8 cellular contexts compared by ENCODE assay signal in the genomic region with DNA sequence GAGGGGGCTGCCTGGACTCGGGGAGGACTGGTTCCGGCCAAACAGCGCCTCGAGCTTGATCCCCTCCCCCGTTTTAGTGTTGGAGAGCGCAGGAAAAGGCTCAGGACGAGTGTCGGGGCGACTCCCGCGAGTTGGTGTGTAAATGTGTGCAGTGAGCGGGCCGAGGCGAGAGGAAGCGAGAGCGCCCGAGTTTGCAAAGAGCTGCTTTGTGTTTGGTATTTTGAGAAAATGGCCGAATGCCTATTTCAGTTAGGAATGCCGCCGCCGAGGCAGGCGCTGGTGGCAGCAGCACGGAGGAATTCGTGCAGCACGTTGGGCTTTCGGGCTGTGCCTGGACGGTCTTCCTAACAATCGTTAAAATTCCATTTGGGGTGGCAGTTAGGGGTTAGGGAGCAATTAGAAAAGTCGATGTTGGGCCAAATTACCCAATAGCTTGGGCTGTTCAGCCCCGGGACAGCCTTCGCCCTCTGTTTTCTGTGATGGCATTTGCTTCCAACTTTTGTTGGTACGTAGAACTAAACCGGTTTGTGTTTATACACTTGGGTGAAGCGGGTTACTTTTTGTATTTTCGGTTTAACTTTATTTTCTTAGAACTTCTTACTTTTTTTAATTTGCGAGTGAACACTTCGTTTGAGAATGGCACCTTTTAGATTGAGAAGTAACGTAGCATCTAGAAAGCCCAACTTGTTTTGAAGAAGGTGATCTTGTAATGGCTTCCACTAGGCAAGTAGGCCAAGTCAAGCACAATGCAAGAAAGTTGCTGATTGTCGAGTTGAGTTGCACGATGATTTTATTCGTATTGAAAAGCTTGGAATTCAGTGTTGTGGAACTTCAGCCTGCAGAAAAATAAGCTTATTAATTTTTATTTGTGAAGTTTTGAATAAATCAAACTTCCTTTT. TPM values are rescaled to one million over a fixed set of nuclear protein-coding genes. Genes with fewer than 3 reads are reported as not detected.
DNase-seq lines count a peak whose midpoint lies in the region; ATAC-seq and TF ChIP-seq lines count a peak whose summit lies in the region.

No MANE protein-coding gene starts in this region.

- H2AFZ ChIP-seq in trophoblast cell (ENCODE audit: insufficient read depth, low read length, poor library complexity) = peak overlapping the region; percentile 23

- H4K8ac ChIP-seq in trophoblast cell (ENCODE audit: low read depth, low read length) = peak overlapping the region; percentile 91

- WGBS in trophoblast cell (ENCODE audit: extremely low coverage, insufficient coverage, insufficient read length) = no CpG with 5 or more reads among the region's 41 CpGs

- no peaks in the 10 kb centered on the region for H3K9me3 ChIP-seq in Panc1 (ENCODE audit: control insufficient read depth, insufficient read depth, low read depth, low read length)
- no peaks in the 10 kb centered on the region for H3K9me3 ChIP-seq in trophoblast cell (ENCODE audit: insufficient read depth, low read depth, low read length)

- peak overlapping the region; percentile 98 for H2BK120ac ChIP-seq in trophoblast cell (ENCODE audit: insufficient read depth, low read length, poor library complexity)

- TF ChIP-seq CTCF in C4-2B (conservative IDR thresholded peaks at IDR 0.05) = no peak; the same call in none of the 2 replicates
- TF ChIP-seq CTCF in Panc1 (IDR thresholded peaks at IDR 0.05) = no peak

- peak overlapping the region; percentile 88 for H3K27ac ChIP-seq in C4-2B
- peak overlapping the region; percentile 81 for H3K27ac ChIP-seq in Panc1 (ENCODE audit: low read length)
- peak overlapping the region; percentile 99 for H3K27ac ChIP-seq in trophoblast cell (ENCODE audit: low read depth, low read length)

- H3K4me2 ChIP-seq in trophoblast cell (ENCODE audit: low read length) = peak overlapping the region; percentile 58

- H3K18ac ChIP-seq in trophoblast cell (ENCODE audit: low read length) = peak overlapping the region; percentile 99

- H2BK5ac ChIP-seq in trophoblast cell (ENCODE audit: low read depth, low read length, poor library complexity) = peak overlapping the region; percentile 99

- BruUV-seq in Panc1 (replicated peaks; lab: Mats Ljungman, UMichigan) = no TSS peak

- intact Hi-C loops in Panc1 (cut with micrococcal nuclease; ENCODE audit: unreplicated experiment) (no loop called here), cardiac septum (cut with DNase I) (loop anchor here (1.0 to 5.0 kb wide), 3 partner anchors 48 to 201 kb away; partner anchors contain the start of genes IGFBP7 and NOA1)

- H3K4ac ChIP-seq in trophoblast cell (ENCODE audit: low read depth, low read length) = peak overlapping the region; percentile 98

- ATAC-seq in GM19023 (IDR thresholded peaks at IDR 0.05; ENCODE audit: unreplicated experiment) (peak; percentile 35), HG03135 (IDR thresholded peaks at IDR 0.05; ENCODE audit: unreplicated experiment) (peak; percentile 31), Panc1 (peak; percentile 29)

- in situ Hi-C loops in Panc1 (cut with HindIII; ENCODE audit: low pct_unique_long_range_greater_than_20kb, low sequenced_read_pairs) = no loop called here

- peaks cover 19% of the 10 kb centered on the region for H3K79me2 ChIP-seq in trophoblast cell (ENCODE audit: control insufficient read depth, insufficient read depth, low read length, poor library complexity)

- H4K12ac ChIP-seq in trophoblast cell (ENCODE audit: low read depth, low read length) = peak overlapping the region; percentile 79

- peaks cover 17% of the 10 kb centered on the region for H3K79me1 ChIP-seq in trophoblast cell (ENCODE audit: low read length)

- H3K14ac ChIP-seq in trophoblast cell (ENCODE audit: low read length) = peak overlapping the region; percentile 97

- peak overlapping the region; percentile 96 for H4K91ac ChIP-seq in trophoblast cell (ENCODE audit: low read depth, low read length)

- no peaks in the 10 kb centered on the region for H3K27me3 ChIP-seq in Panc1 (ENCODE audit: control insufficient read depth, insufficient read depth, low read length)
- no peaks in the 10 kb centered on the region for H3K27me3 ChIP-seq in trophoblast cell (ENCODE audit: insufficient read depth, low read length)

- H3K36me3 ChIP-seq in Panc1 (ENCODE audit: control insufficient read depth, insufficient read depth, low read length) = no peaks in the 10 kb centered on the region; the same call in 1 of the 2 replicates
- H3K36me3 ChIP-seq in trophoblast cell (ENCODE audit: control insufficient read depth in 1 of 2, insufficient read depth in 2 of 2, low read length in 2 of 2) = peaks cover 5 to 9% of the 10 kb centered on the region in 2 experiments

- peak overlapping the region; percentile 87 for H2AK5ac ChIP-seq in trophoblast cell (ENCODE audit: low read length)

- H3K4me3 ChIP-seq in Panc1 (ENCODE audit: low read depth in 2 of 2, low read length in 2 of 2) = peak overlapping the region; percentile 68 to 75
- H3K4me3 ChIP-seq in trophoblast cell (ENCODE audit: low read depth, low read length) = peak overlapping the region; percentile 85

- peaks cover 10% of the 10 kb centered on the region for H3K4me1 ChIP-seq in Panc1 (ENCODE audit: control insufficient read depth, insufficient read depth, low read length)
- peaks cover 10 to 12% of the 10 kb centered on the region in 2 experiments for H3K4me1 ChIP-seq in trophoblast cell (ENCODE audit: control insufficient read depth in 1 of 2, insufficient read depth in 2 of 2, low read length in 2 of 2)

- peak overlapping the region; percentile 27 for H2BK12ac ChIP-seq in trophoblast cell (ENCODE audit: low read length)

- no peak for DNase-seq in Panc1 (ENCODE audit: low read depth, low spot score)
- DNase-seq in amniotic epithelial cell (ENCODE audit: low read depth) = peak; percentile 52
- DNase-seq in cardiac septum (ENCODE audit: low spot score) = peak; percentile 79
- DNase-seq in trophoblast cell = peak; percentile 52 to 76
- no peak for DNase-seq in NCI-H1092 (lab: John Stamatoyannopoulos, UW)

- peak overlapping the region; percentile 77 for H3K9ac ChIP-seq in trophoblast cell (ENCODE audit: low read length)

- no peak overlapping the region for H3K23ac ChIP-seq in trophoblast cell (ENCODE audit: low read length)

- CTCF ChIA-PET in Panc1 (lab: Charles Lee) = no interaction called here

- POLR2A ChIA-PET in Panc1 (lab: Charles Lee) = no interaction called here

RNA-seq across cellular contexts. Expression of gene REST, which starts 1.6 kb away (rescaled TPM):
- 38.8 TPM for total RNA-seq in Panc1 (2021; ENCODE audit: unreplicated experiment)
- 6.3 TPM for polyA plus RNA-seq in Panc1 (2012; ENCODE audit: insufficient read length)
- total RNA-seq in cardiac septum = 33.9 TPM
- 33.4 and 34.4 TPM in 2 replicates for polyA plus RNA-seq in trophoblast cell (2013)

Comparison
In these comparisons a context has a peak if more than half of its experiments do, and no peak if none do; other contexts are left out.
1. DNase-seq: peak in amniotic epithelial cell (single experiment), cardiac septum (single experiment) and trophoblast cell (2 of 2); none in Panc1 (single experiment) and NCI-H1092 (single experiment).
2. Peak in every context shown above with its lines, with median percentiles within 50 percentile points of each other: H3K27ac ChIP-seq and ATAC-seq.